Comparison of ENCODE assay signal across 13 cellular contexts in genomic region chr6:144265061-144265357, GRCh38. TPM values are rescaled to one million over a fixed set of nuclear protein-coding genes. Genes with fewer than 3 reads are reported as not detected.
DNase-seq lines count a peak whose midpoint lies in the region; ATAC-seq and TF ChIP-seq lines count a peak whose summit lies in the region.
"Had no signal": no experiment of that assay in that cellular context is flagged by ENCODE, and none has a peak within 500 bp of the region (broad histone marks: within the 10 kb centered on the region; RNA-seq: fewer than 3 reads in every experiment).

No MANE protein-coding gene starts in this region.

- peaks cover 11% of the 10 kb centered on the region for H3K9me3 Mint-ChIP-seq in GM23338
- H3K9me3 Mint-ChIP-seq in WTC11: peaks cover 13% of the 10 kb centered on the region
- H3K9me3 Mint-ChIP-seq: stimulated activated effector memory CD8-positive, alpha-beta T cell treated with anti-CD3 and anti-CD28 coated beads, Interleukin-12 subunit alpha, Interleukin-12 subunit beta, amount 100 ng/mL, for 72 hours; T-helper 1 cell treated with Interleukin-12 subunit alpha and Interleukin-12 subunit beta and Interleukin-4 antibody, amounts not matched to agents 30 μg/mL and 1 μg/mL, for 36 hours had no signal

- no peaks in the 10 kb centered on the region for H3K79me2 ChIP-seq in GM23338 (replicated peaks; ENCODE audit: insufficient read depth)

- H3K27ac ChIP-seq in GM23338 (ENCODE audit: low read depth): peak overlapping the region; percentile 22
- peak overlapping the region in 4 of 5 donors; percentile 32 to 67 (median 47) for H3K27ac ChIP-seq in stomach
- H3K27ac ChIP-seq: KMS-11 had no signal

- H3F3A ChIP-seq in GM23338 (replicated peaks; ENCODE audit: low read depth): no peaks in the 10 kb centered on the region

- CTCF ChIA-PET in WTC11 (lab: Charles Lee): interaction anchor here (0.9 to 2.7 kb wide), 3 partner anchors 21 to 48 kb away, joined by 6 to 23 read pairs (median 6); partner anchors contain the start of gene UTRN

- TF ChIP-seq POLR2A in stomach (IDR thresholded peaks at IDR 0.05) (no peak), erythroblast (IDR thresholded peaks at IDR 0.05; ENCODE audit: low read length) (no peak)

- peak; percentile 11; the same call in 1 of the 3 replicates for ATAC-seq in GM23338
- no peak for ATAC-seq in WTC11
- ATAC-seq: stimulated activated effector memory CD8-positive, alpha-beta T cell treated with anti-CD3 and anti-CD28 coated beads, Interleukin-12 subunit alpha, Interleukin-12 subunit beta, amount 100 ng/mL, for 72 hours had no signal

- H3K36me3 ChIP-seq in GM23338 (ENCODE audit: insufficient read depth) (no peaks in the 10 kb centered on the region), stomach (no peaks in the 10 kb centered on the region)

- no peaks in the 10 kb centered on the region for H3K9me2 ChIP-seq in GM23338 (ENCODE audit: insufficient read depth)

- TF ChIP-seq EP300 in stomach (IDR thresholded peaks at IDR 0.05): no peak

- intact Hi-C loops in stomach (cut with DNase I; ENCODE audit: low total_unique reads): no loop called here

- H3K27ac Mint-ChIP-seq in GM23338: peak overlapping the region; percentile 89
- H3K27ac Mint-ChIP-seq in WTC11: peak overlapping the region; percentile 74; the same call in 1 of the 2 replicates
- H3K27ac Mint-ChIP-seq: stimulated activated effector memory CD8-positive, alpha-beta T cell treated with anti-CD3 and anti-CD28 coated beads, Interleukin-12 subunit alpha, Interleukin-12 subunit beta, amount 100 ng/mL, for 72 hours; T-helper 1 cell treated with Interleukin-12 subunit alpha and Interleukin-12 subunit beta and Interleukin-4 antibody, amounts not matched to agents 30 μg/mL and 1 μg/mL, for 36 hours had no signal

- H3K4me2 ChIP-seq in GM23338: peak overlapping the region; percentile 60
- H3K4me2 ChIP-seq: KMS-11 had no signal

- H3K27me3 Mint-ChIP-seq in GM23338 (ENCODE audit: insufficient read depth, low read depth, poor library complexity): peaks cover 1% of the 10 kb centered on the region
- peaks cover 2% of the 10 kb centered on the region; the same call in 1 of the 2 replicates for H3K27me3 Mint-ChIP-seq in WTC11 (ENCODE audit: low read depth)

- DNase-seq in GM23338 (ENCODE audit: low spot score): no peak
- no peak for DNase-seq in WTC11 (ENCODE audit: low spot score)
- peak; percentile 40 for DNase-seq in left kidney (ENCODE audit: low read depth, low spot score)
- no peak for DNase-seq in stomach
- no peak for DNase-seq in NCI-H1694 treated with DMSO at 0.1 percent for 48 hours (lab: John Stamatoyannopoulos, UW)
- no peak for DNase-seq in putamen (ENCODE audit: low spot score)
- DNase-seq in SHP77 (lab: John Stamatoyannopoulos, UW): no peak
- DNase-seq in erythroblast (lab: John Stamatoyannopoulos, UW): no peak
- DNase-seq: activated T-cell treated with anti-CD3 and anti-CD28 coated beads, Interleukin-2, amount 50 U/mL, for 1 hour; NCI-H524 had no signal

- H3K36me3 Mint-ChIP-seq in GM23338 (ENCODE audit: low read depth): peaks cover 14% of the 10 kb centered on the region; the same call in 2 of the 3 replicates
- peaks cover 4% of the 10 kb centered on the region for H3K36me3 Mint-ChIP-seq in WTC11
- H3K36me3 Mint-ChIP-seq: stimulated activated effector memory CD8-positive, alpha-beta T cell treated with anti-CD3 and anti-CD28 coated beads, Interleukin-12 subunit alpha, Interleukin-12 subunit beta, amount 100 ng/mL, for 72 hours had no signal

- H2AFZ ChIP-seq in GM23338: no peak overlapping the region

- H3K4me1 Mint-ChIP-seq in GM23338 (peaks cover 38% of the 10 kb centered on the region), WTC11 (peaks cover 49% of the 10 kb centered on the region)
- H3K4me1 Mint-ChIP-seq: stimulated activated effector memory CD8-positive, alpha-beta T cell treated with anti-CD3 and anti-CD28 coated beads, Interleukin-12 subunit alpha, Interleukin-12 subunit beta, amount 100 ng/mL, for 72 hours had no signal

- peak overlapping the region; percentile 58; the same call in 2 of the 3 replicates for H3K4me3 Mint-ChIP-seq in GM23338
- peak overlapping the region; percentile 51 for H3K4me3 Mint-ChIP-seq in WTC11
- H3K4me3 Mint-ChIP-seq: stimulated activated effector memory CD8-positive, alpha-beta T cell treated with anti-CD3 and anti-CD28 coated beads, Interleukin-12 subunit alpha, Interleukin-12 subunit beta, amount 100 ng/mL, for 72 hours; T-helper 1 cell treated with Interleukin-12 subunit alpha and Interleukin-12 subunit beta and Interleukin-4 antibody, amounts not matched to agents 30 μg/mL and 1 μg/mL, for 36 hours had no signal

- no peaks in the 10 kb centered on the region for H3K9me3 ChIP-seq in stomach

- H3K27me3 ChIP-seq in GM23338 (ENCODE audit: insufficient read depth) (no peaks in the 10 kb centered on the region), stomach (no peaks in the 10 kb centered on the region)

- 19 to 53% (median 36%) methylated on average over 4 of the region's 4 CpGs for WGBS in stomach, 5 donors

- no peak for TF ChIP-seq CTCF in GM23338 (conservative IDR thresholded peaks at IDR 0.05; ENCODE audit: low read depth in 2 of 2)
- TF ChIP-seq CTCF in WTC11 (IDR thresholded peaks at IDR 0.05): no peak
- no peak for TF ChIP-seq CTCF in stomach (IDR thresholded peaks at IDR 0.05)

- no peaks in the 10 kb centered on the region for H4K20me1 ChIP-seq in GM23338 (replicated peaks; ENCODE audit: insufficient read depth)

- peaks cover 27% of the 10 kb centered on the region for H3K4me1 ChIP-seq in GM23338 (ENCODE audit: insufficient read depth)
- peaks cover 0 to 29% (median 23%) of the 10 kb centered on the region in 4 donors for H3K4me1 ChIP-seq in stomach

- POLR2A ChIA-PET in WTC11 (lab: Charles Lee): interaction anchor here (0.8 kb wide), 1 partner anchor 21 kb away, joined by 4 read pairs; no protein-coding TSS in a partner anchor

- H3K4me3 ChIP-seq in GM23338 (peak overlapping the region; percentile 4), stomach (no peak overlapping the region)

TF ChIP-seq in GM23338, 12 proteins besides CTCF, POLR2A, EP300 and RAD21 (continues in another document):
- no peak for TF ChIP-seq EZH2 (IDR thresholded peaks at IDR 0.05; ENCODE audit: low read depth, unreplicated experiment)
- TF ChIP-seq ETS1 (IDR thresholded peaks at IDR 0.05): no peak
- TF ChIP-seq ZNF114 (CRISPR knock-in tag; IDR thresholded peaks at IDR 0.05): no peak

TF ChIP-seq in WTC11, 78 proteins besides CTCF, POLR2A, EP300 and RAD21:
- TF ChIP-seq, protein P1, sequence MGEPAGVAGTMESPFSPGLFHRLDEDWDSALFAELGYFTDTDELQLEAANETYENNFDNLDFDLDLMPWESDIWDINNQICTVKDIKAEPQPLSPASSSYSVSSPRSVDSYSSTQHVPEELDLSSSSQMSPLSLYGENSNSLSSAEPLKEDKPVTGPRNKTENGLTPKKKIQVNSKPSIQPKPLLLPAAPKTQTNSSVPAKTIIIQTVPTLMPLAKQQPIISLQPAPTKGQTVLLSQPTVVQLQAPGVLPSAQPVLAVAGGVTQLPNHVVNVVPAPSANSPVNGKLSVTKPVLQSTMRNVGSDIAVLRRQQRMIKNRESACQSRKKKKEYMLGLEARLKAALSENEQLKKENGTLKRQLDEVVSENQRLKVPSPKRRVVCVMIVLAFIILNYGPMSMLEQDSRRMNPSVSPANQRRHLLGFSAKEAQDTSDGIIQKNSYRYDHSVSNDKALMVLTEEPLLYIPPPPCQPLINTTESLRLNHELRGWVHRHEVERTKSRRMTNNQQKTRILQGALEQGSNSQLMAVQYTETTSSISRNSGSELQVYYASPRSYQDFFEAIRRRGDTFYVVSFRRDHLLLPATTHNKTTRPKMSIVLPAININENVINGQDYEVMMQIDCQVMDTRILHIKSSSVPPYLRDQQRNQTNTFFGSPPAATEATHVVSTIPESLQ (CRISPR knock-in tag; IDR thresholded peaks at IDR 0.05): no peak
- TF ChIP-seq E2F1 (CRISPR knock-in tag; IDR thresholded peaks at IDR 0.05) (no peak), ZNF671 (CRISPR knock-in tag; IDR thresholded peaks at IDR 0.05) (no peak), ETV6 (CRISPR knock-in tag; IDR thresholded peaks at IDR 0.05) (no peak)
TF ChIP-seq in WTC11: peak in this region for 0.

RNA-seq across cellular contexts. Expression of gene UTRN, which starts 20.1 kb away (rescaled TPM):
- 86.8 and 121 TPM in 2 replicates for total RNA-seq in GM23338 (2014; rRNA removed; shearing (Covaris generic))
- 34.8 and 53.9 TPM in 2 replicates for polyA plus RNA-seq in GM23338 (2016; fragmentation: Nextera tagmentation; extraction: Ambion mirVana)
- total RNA-seq in WTC11 (2021): 125 to 127 TPM (median 125 TPM) in 3 replicates
- total RNA-seq in stomach: 100 to 1,000 TPM in 4 of 5 donors, 10 to 100 TPM in 1; 60.3 to 218 (median 190) TPM
- polyA plus RNA-seq in stomach: 10 to 100 TPM in 2 of 3 donors, 1 to 10 TPM in 1; 5.4 to 16.0 (median 12.0) TPM
